ENCODE assay signal across 8 cellular contexts in the genomic region with DNA sequence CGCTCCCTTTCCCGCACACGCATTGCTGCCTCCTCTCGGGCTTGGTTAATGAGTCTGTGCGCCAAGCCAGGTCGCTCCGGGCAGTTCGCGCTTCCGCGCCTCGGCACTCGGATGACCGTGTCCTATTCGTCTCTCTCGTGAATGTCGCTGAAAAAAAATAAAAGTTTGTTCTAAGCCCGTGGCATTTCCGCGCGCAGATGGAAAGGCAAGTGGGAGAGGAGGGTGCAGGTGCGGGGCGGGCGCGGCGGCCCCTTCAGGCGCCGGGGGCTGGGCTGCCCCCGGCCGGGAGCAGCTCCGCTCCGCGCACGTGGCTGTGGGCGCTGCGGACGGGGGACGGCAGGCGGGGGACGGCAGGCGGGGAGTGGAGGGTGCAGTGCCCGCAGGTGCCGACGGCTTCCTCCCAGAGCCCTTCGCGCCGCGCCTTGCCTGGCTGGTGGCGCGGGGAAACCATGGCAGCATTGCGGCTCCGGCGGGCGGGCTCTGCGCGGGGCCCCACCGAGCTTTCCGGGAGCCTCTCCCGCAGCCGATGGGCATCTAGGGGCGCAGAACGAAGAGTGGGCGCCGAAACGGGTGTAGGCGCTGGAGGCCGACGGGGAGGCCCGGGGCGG.
DNase-seq lines count a peak whose midpoint lies in the region; ATAC-seq and TF ChIP-seq lines count a peak whose summit lies in the region.

No MANE protein-coding gene starts in this region.

- H3K27ac Mint-ChIP-seq in CD4-positive, alpha-beta T cell, result no peak overlapping the region
- no peak overlapping the region for H3K27ac Mint-ChIP-seq in activated CD8-positive, alpha-beta T cell treated with anti-CD3 and anti-CD28 coated beads, Interleukin-2, amount 10 ng/mL, durations not matched to agents 7 days and 5 days

- H3K4me3 Mint-ChIP-seq in CD4-positive, alpha-beta T cell, result peak overlapping the region; percentile 54
- H3K4me3 Mint-ChIP-seq in activated CD8-positive, alpha-beta T cell treated with anti-CD3 and anti-CD28 coated beads, Interleukin-2, amount 10 ng/mL, durations not matched to agents 7 days and 5 days, result peak overlapping the region; percentile 30

- CTCF ChIA-PET in CD4-positive, alpha-beta T cell (lab: Charles Lee), result no interaction called here
- CTCF ChIA-PET in activated CD8-positive, alpha-beta T cell treated with anti-CD3 and anti-CD28 coated beads, Interleukin-2, amount 10 ng/mL, durations not matched to agents 7 days and 5 days (lab: Charles Lee), result interaction anchor here (0.9 kb wide), 1 partner anchor 33 kb away, joined by 3 read pairs; no protein-coding TSS in a partner anchor

- H3K27me3 Mint-ChIP-seq in CD4-positive, alpha-beta T cell, result peaks cover 83% of the 10 kb centered on the region
- H3K27me3 Mint-ChIP-seq in activated CD8-positive, alpha-beta T cell treated with anti-CD3 and anti-CD28 coated beads, Interleukin-2, amount 10 ng/mL, durations not matched to agents 7 days and 5 days (ENCODE audit: low read depth), result peaks cover 69% of the 10 kb centered on the region

- H3K36me3 Mint-ChIP-seq in CD4-positive, alpha-beta T cell (ENCODE audit: low read depth), result no peaks in the 10 kb centered on the region
- no peaks in the 10 kb centered on the region for H3K36me3 Mint-ChIP-seq in activated CD8-positive, alpha-beta T cell treated with anti-CD3 and anti-CD28 coated beads, Interleukin-2, amount 10 ng/mL, durations not matched to agents 7 days and 5 days (ENCODE audit: low read depth)

- H3K4me1 Mint-ChIP-seq in CD4-positive, alpha-beta T cell (ENCODE audit: low read depth), result no peaks in the 10 kb centered on the region
- peaks cover 8% of the 10 kb centered on the region for H3K4me1 Mint-ChIP-seq in activated CD8-positive, alpha-beta T cell treated with anti-CD3 and anti-CD28 coated beads, Interleukin-2, amount 10 ng/mL, durations not matched to agents 7 days and 5 days (ENCODE audit: low read depth)

- peak overlapping the region; percentile 37 for H3K9ac ChIP-seq in HUES64 (ENCODE audit: low read depth, low read length)

- DNase-seq in CD4-positive, alpha-beta T cell, result no peak
- no peak for DNase-seq in activated CD8-positive, alpha-beta T cell treated with anti-CD3 and anti-CD28 coated beads, Interleukin-2, amount 10 ng/mL, durations not matched to agents 7 days and 5 days
- DNase-seq in left ventricle myocardium superior (peak; percentile 29), AG08396 (ENCODE audit: low spot score) (no peak), NCI-H524 treated with DMSO at 0.1 percent for 48 hours (lab: John Stamatoyannopoulos, UW) (no peak)
- peak; percentile 24 for DNase-seq in stimulated activated CD8-positive, alpha-beta memory T cell treated with anti-CD3 and anti-CD28 coated beads, Interleukin-4, amount 100 ng/mL, for 48 hours

- no peak overlapping the region for H3K27ac ChIP-seq in CD4-positive, alpha-beta T cell (ENCODE audit: low read depth, low read length)
- no peak overlapping the region for H3K27ac ChIP-seq in HUES64 (ENCODE audit: low read depth, low read length)

- ATAC-seq in CD4-positive, alpha-beta T cell (ENCODE audit: poor library complexity), result no peak
- ATAC-seq in activated CD8-positive, alpha-beta T cell treated with anti-CD3 and anti-CD28 coated beads, Interleukin-2, amount 10 ng/mL, durations not matched to agents 7 days and 5 days, result peak; percentile 30
- ATAC-seq in left ventricle myocardium superior (peak; percentile 63), GM18909 (IDR thresholded peaks at IDR 0.05; ENCODE audit: poor library complexity, unreplicated experiment) (no peak)

- H3K27me3 ChIP-seq in CD4-positive, alpha-beta T cell (ENCODE audit: control insufficient read depth, insufficient read depth, low read length), result peaks cover 72% of the 10 kb centered on the region
- H3K27me3 ChIP-seq in HUES64 (ENCODE audit: insufficient read depth, low read length), result peaks cover 87% of the 10 kb centered on the region

- TF ChIP-seq CTCF in CD4-positive, alpha-beta T cell (IDR thresholded peaks at IDR 0.05), result no peak

- no peaks in the 10 kb centered on the region for H3K9me3 Mint-ChIP-seq in CD4-positive, alpha-beta T cell
- H3K9me3 Mint-ChIP-seq in activated CD8-positive, alpha-beta T cell treated with anti-CD3 and anti-CD28 coated beads, Interleukin-2, amount 10 ng/mL, durations not matched to agents 7 days and 5 days (ENCODE audit: insufficient read depth), result no peaks in the 10 kb centered on the region

- POLR2A ChIA-PET in CD4-positive, alpha-beta T cell (lab: Charles Lee), result no interaction called here
- POLR2A ChIA-PET in activated CD8-positive, alpha-beta T cell treated with anti-CD3 and anti-CD28 coated beads, Interleukin-2, amount 10 ng/mL, durations not matched to agents 7 days and 5 days (lab: Charles Lee), result no interaction called here

- no peaks in the 10 kb centered on the region for H3K36me3 ChIP-seq in HUES64 (ENCODE audit: insufficient read depth, low read length)

- H3K9me3 ChIP-seq in CD4-positive, alpha-beta T cell (ENCODE audit: control insufficient read depth, low read length), result no peaks in the 10 kb centered on the region
- H3K9me3 ChIP-seq in HUES64 (ENCODE audit: insufficient read depth, low read depth, low read length), result no peaks in the 10 kb centered on the region

- intact Hi-C loops in CD4-positive, alpha-beta T cell (cut with DNase I, micrococcal nuclease), result no loop called here
- intact Hi-C loops in left ventricle myocardium superior (cut with micrococcal nuclease), result no loop called here

- under 1% methylated on average over 70 of the region's 70 CpGs for WGBS in HUES64

- peaks cover 28% of the 10 kb centered on the region for H3K4me1 ChIP-seq in HUES64 (ENCODE audit: insufficient read depth, low read length)

- peak overlapping the region; percentile 60 for H3K4me3 ChIP-seq in HUES64 (ENCODE audit: low read length)

Comparison
In these comparisons a context has a peak if more than half of its experiments do, and no peak if none do; other contexts are left out.
1. ATAC-seq: peak in activated CD8-positive, alpha-beta T cell treated with anti-CD3 and anti-CD28 coated beads, Interleukin-2, amount 10 ng/mL, durations not matched to agents 7 days and 5 days (single experiment) and left ventricle myocardium superior (single experiment); none in CD4-positive, alpha-beta T cell (single experiment) and GM18909 (single experiment).
2. DNase-seq: peak in left ventricle myocardium superior (single experiment) and stimulated activated CD8-positive, alpha-beta memory T cell treated with anti-CD3 and anti-CD28 coated beads, Interleukin-4, amount 100 ng/mL, for 48 hours (single experiment); none in CD4-positive, alpha-beta T cell (0 of 10), activated CD8-positive, alpha-beta T cell treated with anti-CD3 and anti-CD28 coated beads, Interleukin-2, amount 10 ng/mL, durations not matched to agents 7 days and 5 days (single experiment), AG08396 (single experiment) and NCI-H524 treated with DMSO at 0.1 percent for 48 hours (single experiment).